12 cellular contexts compared by ENCODE assay signal in genomic region chr1:228148971-228149340, GRCh38. TPM values are rescaled to one million over a fixed set of nuclear protein-coding genes. Genes with fewer than 3 reads are reported as not detected.
DNase-seq lines count a peak whose midpoint lies in the region; ATAC-seq and TF ChIP-seq lines count a peak whose summit lies in the region.
"Had no signal": no experiment of that assay in that cellular context is flagged by ENCODE, and none has a peak within 500 bp of the region (broad histone marks: within the 10 kb centered on the region; RNA-seq: fewer than 3 reads in every experiment).

No MANE protein-coding gene starts in this region.

- H3K4me1 ChIP-seq in esophagus squamous epithelium (peaks cover 43 to 86% (median 55%) of the 10 kb centered on the region in 3 donors), upper lobe of left lung (peaks cover 52 to 81% (median 73%) of the 10 kb centered on the region in 4 donors)
- H3K4me1 ChIP-seq: SJSA1 had no signal

- no peak overlapping the region for H3K4me3 ChIP-seq in esophagus squamous epithelium
- H3K4me3 ChIP-seq in upper lobe of left lung = peak overlapping the region in 1 of 4 donors; percentile 42
- H3K4me3 ChIP-seq: GM12878, SJSA1 had no signal

- no peak for TF ChIP-seq EP300 in upper lobe of left lung (IDR thresholded peaks at IDR 0.05)

- peak; percentile 62 for DNase-seq in DMS 273 (lab: John Stamatoyannopoulos, UW; ENCODE audit: unreplicated experiment)
- no peak for DNase-seq in DMS 273 treated with DMSO at 0.1 percent for 48 hours (lab: John Stamatoyannopoulos, UW)
- no peak for DNase-seq in esophagus squamous epithelium (lab: John Stamatoyannopoulos, UW)
- peak; percentile 14 for DNase-seq in omental fat pad (ENCODE audit: low spot score)
- DNase-seq in upper lobe of left lung = peak in 1 of 2 donors; percentile 47
- no peak for DNase-seq in nucleus accumbens (lab: John Stamatoyannopoulos, UW)
- DNase-seq in SIG-M5 treated with dmso at 0.1 percent for 504 hours (lab: John Stamatoyannopoulos, UW; ENCODE audit: unreplicated experiment) = no peak
- DNase-seq: activated CD4-positive, CD25-positive, alpha-beta regulatory T cell had no signal

- H3K36me3 ChIP-seq in esophagus squamous epithelium = peaks cover 16 to 42% (median 20%) of the 10 kb centered on the region in 3 donors
- peaks cover 0 to 48% (median 40%) of the 10 kb centered on the region in 4 donors for H3K36me3 ChIP-seq in upper lobe of left lung

- TF ChIP-seq CTCF in esophagus squamous epithelium (IDR thresholded peaks at IDR 0.05) (no peak), omental fat pad (IDR thresholded peaks at IDR 0.05) (no peak), upper lobe of left lung (IDR thresholded peaks at IDR 0.05) (no peak)

- peak overlapping the region; percentile 70 to 94 (median 84) for H3K27ac ChIP-seq in esophagus squamous epithelium
- peak overlapping the region; percentile 80 to 96 (median 87) for H3K27ac ChIP-seq in upper lobe of left lung
- H3K27ac ChIP-seq: 22Rv1, SJSA1 had no signal

- TF ChIP-seq POLR2A in esophagus squamous epithelium (IDR thresholded peaks at IDR 0.05) (no peak), upper lobe of left lung (IDR thresholded peaks at IDR 0.05) (no peak)

- 38% methylated on average over 7 of the region's 8 CpGs; no CpG with 5 or more reads in 1 of the 2 donors for WGBS in esophagus squamous epithelium, 2 donors
- 28 to 57% methylated on average over 2 to 8 of the region's 8 CpGs for WGBS in upper lobe of left lung, 2 donors

- intact Hi-C loops in esophagus squamous epithelium (cut with DNase I) = no loop called here

- ATAC-seq in omental fat pad (ENCODE audit: low FRiP score) (peak; percentile 2), upper lobe of left lung (ENCODE audit: low FRiP score in 2 of 2) (no peak), GM21737 (IDR thresholded peaks at IDR 0.05; ENCODE audit: unreplicated experiment) (no peak)

- H3K27me3 ChIP-seq in esophagus squamous epithelium (no peaks in the 10 kb centered on the region), upper lobe of left lung (no peaks in the 10 kb centered on the region)
- H3K27me3 ChIP-seq: SJSA1 had no signal

- H3K9me3 ChIP-seq in esophagus squamous epithelium = no peaks in the 10 kb centered on the region
- no peaks in the 10 kb centered on the region for H3K9me3 ChIP-seq in upper lobe of left lung
- H3K9me3 ChIP-seq: SJSA1 had no signal

RNA-seq across cellular contexts. Expression of gene GJC2, which starts 0.8 kb away (rescaled TPM):
- total RNA-seq in esophagus squamous epithelium (1 to 10 TPM in 1 of 4 donors, under 1 TPM in 3; 0.48 to 2.7 (median 0.66) TPM), omental fat pad (1 to 10 TPM; 1.9 to 5.5 (median 2.9) TPM), upper lobe of left lung (1 to 10 TPM; 1.4 to 8.7 (median 2.0) TPM)

RNA-seq across cellular contexts. Expression of gene GUK1, which starts 8.9 kb away (rescaled TPM):
- total RNA-seq in esophagus squamous epithelium = 100 to 1,000 TPM; 279 to 320 (median 302) TPM
- total RNA-seq in omental fat pad = 100 to 1,000 TPM; 285 to 404 (median 308) TPM
- total RNA-seq in upper lobe of left lung = 100 to 1,000 TPM; 198 to 385 (median 269) TPM

RNA-seq across cellular contexts. Expression of gene IBA57, which starts 16.6 kb away (rescaled TPM):
- 1 to 10 TPM; 4.8 to 9.1 (median 5.7) TPM for total RNA-seq in esophagus squamous epithelium
- 1 to 10 TPM; 5.1 to 7.6 (median 6.5) TPM for total RNA-seq in omental fat pad
- 10 to 100 TPM in 4 of 6 donors, 1 to 10 TPM in 2; 6.1 to 19.3 (median 13.9) TPM for total RNA-seq in upper lobe of left lung

RNA-seq across cellular contexts. Expression of gene MRPL55, which starts 39.9 kb away (rescaled TPM):
- total RNA-seq in esophagus squamous epithelium = 10 to 100 TPM; 33.8 to 62.2 (median 51.2) TPM
- total RNA-seq in omental fat pad = 10 to 100 TPM; 47.1 to 95.5 (median 71.7) TPM
- total RNA-seq in upper lobe of left lung = 100 to 1,000 TPM in 1 of 6 donors, 10 to 100 TPM in 5; 42.4 to 161 (median 60.1) TPM

RNA-seq across cellular contexts. Expression of gene C1orf35, which starts 45.8 kb away (rescaled TPM):
- 10 to 100 TPM in 3 of 4 donors, 1 to 10 TPM in 1; 8.5 to 21.3 (median 18.1) TPM for total RNA-seq in esophagus squamous epithelium
- 10 to 100 TPM in 2 of 4 donors, 1 to 10 TPM in 2; 5.1 to 17.2 (median 8.8) TPM for total RNA-seq in omental fat pad
- total RNA-seq in upper lobe of left lung = 10 to 100 TPM; 12.8 to 34.6 (median 17.8) TPM

Comparison
In these comparisons a context has a peak if more than half of its experiments do, and no peak if none do; other contexts are left out.
1. DNase-seq: peak in DMS 273 (single experiment) and omental fat pad (single experiment); none in DMS 273 treated with DMSO at 0.1 percent for 48 hours (single experiment), esophagus squamous epithelium (single experiment), nucleus accumbens (0 of 56) and SIG-M5 treated with dmso at 0.1 percent for 504 hours (single experiment).